In the genomic region with DNA sequence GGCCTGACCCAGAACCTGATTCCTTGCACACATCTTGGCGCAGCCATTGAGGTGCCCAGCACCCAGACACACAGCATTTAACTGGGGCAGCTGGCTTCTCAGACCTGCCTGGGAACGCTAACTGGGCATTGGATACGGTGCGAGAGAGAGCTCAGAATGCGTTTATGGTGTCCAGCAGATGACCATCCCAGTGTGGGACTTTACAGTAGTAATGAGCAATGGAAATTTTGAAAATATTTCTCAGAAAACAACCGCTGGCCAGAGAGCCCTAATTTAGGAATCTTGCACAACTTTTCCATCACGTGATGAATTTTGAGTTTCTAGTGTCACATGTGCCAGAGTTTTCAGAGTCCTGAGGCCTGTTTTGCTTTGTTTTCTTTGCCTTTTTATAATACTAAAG, we compare ENCODE assay signal across 20 cellular contexts.
DNase-seq lines count a peak whose midpoint lies in the region; ATAC-seq and TF ChIP-seq lines count a peak whose summit lies in the region.
"Had no signal": no experiment of that assay in that cellular context is flagged by ENCODE, and none has a peak within 500 bp of the region (broad histone marks: within the 10 kb centered on the region; RNA-seq: fewer than 3 reads in every experiment).

No MANE protein-coding gene starts in this region.

- no peak for TF ChIP-seq POLR2A in suprapubic skin (IDR thresholded peaks at IDR 0.05)
- TF ChIP-seq POLR2A in sigmoid colon (IDR thresholded peaks at IDR 0.05), result no peak

- DNase-seq in GM03348 (ENCODE audit: low spot score), result peak; percentile 35
- DNase-seq in chondrocyte (ENCODE audit: low spot score), result no peak
- peak in 2 of 3 donors; percentile 47 to 56 for DNase-seq in right cardiac atrium
- no peak for DNase-seq in suprapubic skin (ENCODE audit: low spot score in 2 of 2)
- no peak for DNase-seq in sigmoid colon
- DNase-seq: dermis blood vessel endothelial cell, glutamatergic neuron, naive B cell, NCI-H2081 treated with DMSO at 0.1 percent for 48 hours, NCI-H524, SHP77 treated with DMSO at 0.1 percent for 48 hours, T-cell had no signal

- 68% methylated on average over 7 of the region's 7 CpGs for WGBS in right cardiac atrium
- 63% methylated on average over 7 of the region's 7 CpGs for WGBS in suprapubic skin
- WGBS in sigmoid colon, 2 donors, result 91 to 92% methylated on average over 7 of the region's 7 CpGs

- H3K4me1 Mint-ChIP-seq in chondrocyte (ENCODE audit: low read depth), result peaks cover 49% of the 10 kb centered on the region
- H3K4me1 Mint-ChIP-seq: naive B cell, T-cell had no signal

- no peak overlapping the region for H3K4me3 Mint-ChIP-seq in chondrocyte (ENCODE audit: unreplicated experiment)
- H3K4me3 Mint-ChIP-seq: brain, naive B cell, T-cell had no signal

- intact Hi-C loops in right cardiac atrium (cut with DNase I), result loop anchor here in 2 of 4 donors (5.0 kb wide), 2 partner anchors 50 to 65 kb away; no protein-coding TSS in a partner anchor
- intact Hi-C loops in sigmoid colon (cut with DNase I), result no loop called here

- TF ChIP-seq CTCF in chondrocyte (IDR thresholded peaks at IDR 0.05) (no peak), suprapubic skin (IDR thresholded peaks at IDR 0.05) (no peak), sigmoid colon (IDR thresholded peaks at IDR 0.05) (no peak)

- no peaks in the 10 kb centered on the region for H3K9me3 ChIP-seq in right cardiac atrium (ENCODE audit: control insufficient read depth, low read length)
- no peaks in the 10 kb centered on the region for H3K9me3 ChIP-seq in suprapubic skin
- H3K9me3 ChIP-seq in sigmoid colon, result no peaks in the 10 kb centered on the region

- no peak for TF ChIP-seq EP300 in suprapubic skin (IDR thresholded peaks at IDR 0.05)
- TF ChIP-seq EP300 in sigmoid colon (IDR thresholded peaks at IDR 0.05), result no peak

- no peaks in the 10 kb centered on the region for H3K36me3 Mint-ChIP-seq in chondrocyte (ENCODE audit: low read depth)
- H3K36me3 Mint-ChIP-seq: brain, naive B cell, T-cell had no signal

- H3K4me3 ChIP-seq in right cardiac atrium (ENCODE audit: low read length), result no peak overlapping the region
- H3K4me3 ChIP-seq in suprapubic skin, result no peak overlapping the region
- no peak overlapping the region for H3K4me3 ChIP-seq in sigmoid colon

- H3K4me1 ChIP-seq in right cardiac atrium (ENCODE audit: control insufficient read depth, insufficient read depth, low read length) (peaks cover 7% of the 10 kb centered on the region), suprapubic skin (peaks cover 37% of the 10 kb centered on the region), sigmoid colon (peaks cover 0 to 5% (median 0%) of the 10 kb centered on the region in 4 donors)
- H3K4me1 ChIP-seq: parathyroid adenoma had no signal

- H3K27ac ChIP-seq in right cardiac atrium (ENCODE audit: low read length) (peak overlapping the region; percentile 87), suprapubic skin (peak overlapping the region; percentile 61), sigmoid colon (peak overlapping the region in 2 of 4 donors; percentile 28 to 53)
- H3K27ac ChIP-seq: epithelial cell of prostate, HL-60, parathyroid adenoma, VCaP had no signal

- no peaks in the 10 kb centered on the region for H3K9me3 Mint-ChIP-seq in chondrocyte (ENCODE audit: low read depth)
- H3K9me3 Mint-ChIP-seq: T-cell had no signal

- no peaks in the 10 kb centered on the region for H3K36me3 ChIP-seq in suprapubic skin
- no peaks in the 10 kb centered on the region for H3K36me3 ChIP-seq in sigmoid colon

- H3K27ac Mint-ChIP-seq in chondrocyte (ENCODE audit: unreplicated experiment), result peak overlapping the region; percentile 13
- H3K27ac Mint-ChIP-seq: brain, naive B cell, T-cell had no signal

- ATAC-seq in right cardiac atrium (peak; percentile 30 to 64), GM21825 (IDR thresholded peaks at IDR 0.05; ENCODE audit: unreplicated experiment) (no peak), HG02981 (IDR thresholded peaks at IDR 0.05; ENCODE audit: unreplicated experiment) (no peak), HG03025 (IDR thresholded peaks at IDR 0.05; ENCODE audit: low FRiP score, unreplicated experiment) (no peak)
- ATAC-seq: T-cell had no signal

- H3K27me3 ChIP-seq in right cardiac atrium (ENCODE audit: control insufficient read depth, insufficient read depth) (no peaks in the 10 kb centered on the region), suprapubic skin (no peaks in the 10 kb centered on the region), sigmoid colon (peaks cover 0 to 5% (median 0%) of the 10 kb centered on the region in 3 donors)

- no peaks in the 10 kb centered on the region for H3K27me3 Mint-ChIP-seq in chondrocyte (ENCODE audit: low read depth)

Comparison
In these comparisons a context has a peak if more than half of its experiments do, and no peak if none do; other contexts are left out.
1. DNase-seq: peak in GM03348 (single experiment) and right cardiac atrium (2 of 3); none in chondrocyte (single experiment), suprapubic skin (0 of 2) and sigmoid colon (single experiment).
2. ATAC-seq: peak in right cardiac atrium (2 of 2); none in GM21825 (single experiment), HG02981 (single experiment) and HG03025 (single experiment).